8 cellular contexts compared by ENCODE assay signal in genomic region chr1:43366601-43367025, GRCh38. TPM values are rescaled to one million over a fixed set of nuclear protein-coding genes. Genes with fewer than 3 reads are reported as not detected.
DNase-seq lines count a peak whose midpoint lies in the region; ATAC-seq and TF ChIP-seq lines count a peak whose summit lies in the region.

No MANE protein-coding gene starts in this region.

- TF ChIP-seq POLR2A in IMR-90 (IDR thresholded peaks at IDR 0.05; ENCODE audit: low read depth, low read length): no peak

- peaks cover 24% of the 10 kb centered on the region for H3K36me3 Mint-ChIP-seq in chondrocyte (ENCODE audit: low read depth)

- H3K4ac ChIP-seq in IMR-90 (ENCODE audit: low read depth, low read length): peak overlapping the region; percentile 99

- peak overlapping the region; percentile 97 for H3K23ac ChIP-seq in IMR-90 (ENCODE audit: low read depth, low read length)

- intact Hi-C loops in IMR-90 (cut with micrococcal nuclease): no loop called here
- intact Hi-C loops in mucosa of descending colon (cut with DNase I, micrococcal nuclease): no loop called here

- no peaks in the 10 kb centered on the region for H3K9me3 Mint-ChIP-seq in chondrocyte (ENCODE audit: low read depth)

- peak overlapping the region; percentile 87 for H3K4me2 ChIP-seq in IMR-90 (ENCODE audit: low read depth, low read length)

- no peaks in the 10 kb centered on the region for H3K27me3 ChIP-seq in IMR-90 (ENCODE audit: control insufficient read depth, insufficient read depth, low read length)

- H2BK15ac ChIP-seq in IMR-90 (ENCODE audit: low read depth, low read length): no peak overlapping the region

- CTCF ChIA-PET in AG04449 (lab: Yijun Ruan, JAX) (no interaction called here), IMR-90 (lab: Yijun Ruan, JAX) (no interaction called here)

- dilution Hi-C loops in IMR-90 (cut with HindIII; ENCODE audit: low sequenced_read_pairs, unreplicated experiment): no loop called here

- POLR2A ChIA-PET in AG04449 (lab: Yijun Ruan, JAX) (interaction anchor here (2.5 kb wide), 1 partner anchor 8 kb away, joined by 18 read pairs; the partner anchor contains the start of gene CDC20), IMR-90 (lab: Charles Lee; ENCODE audit: unreplicated experiment) (no interaction called here)

- H3K27ac Mint-ChIP-seq in chondrocyte (ENCODE audit: unreplicated experiment): peak overlapping the region; percentile 83

- H2BK120ac ChIP-seq in IMR-90 (ENCODE audit: low read depth, low read length): 0 out of 2 replicates have a peak overlapping the region, but pooled peaks have one; percentile 68

- no peak overlapping the region for H3K18ac ChIP-seq in IMR-90 (ENCODE audit: low read depth, low read length)

- H3K4me3 Mint-ChIP-seq in chondrocyte (ENCODE audit: unreplicated experiment): peak overlapping the region; percentile 88

- ATAC-seq in IMR-90 (ENCODE audit: low read depth) (no peak), mucosa of descending colon (peak; percentile 8), HG02840 (IDR thresholded peaks at IDR 0.05; ENCODE audit: low FRiP score, unreplicated experiment) (no peak), GM19463 (IDR thresholded peaks at IDR 0.05; ENCODE audit: unreplicated experiment) (no peak)

- peak overlapping the region; percentile 93 for H4K91ac ChIP-seq in IMR-90 (ENCODE audit: insufficient read depth, low read depth, low read length)

- peaks cover 10% of the 10 kb centered on the region; the same call in 1 of the 2 replicates for H3K9me1 ChIP-seq in IMR-90 (ENCODE audit: insufficient read depth, low read length)

- H3K36me3 ChIP-seq in IMR-90 (ENCODE audit: control insufficient read depth, insufficient read depth, low read length) (peaks cover 36% of the 10 kb centered on the region), mucosa of descending colon (ENCODE audit: low read depth) (no peaks in the 10 kb centered on the region)

- H3K4me1 ChIP-seq in IMR-90 (ENCODE audit: control insufficient read depth, insufficient read depth, low read length) (peaks cover 13% of the 10 kb centered on the region), mucosa of descending colon (ENCODE audit: low read depth) (peaks cover 37% of the 10 kb centered on the region)

- H3K56ac ChIP-seq in IMR-90 (ENCODE audit: extremely low read depth, insufficient read depth, low read length): peak overlapping the region; percentile 99; the same call in 1 of the 2 replicates

- H4K8ac ChIP-seq in IMR-90 (ENCODE audit: low read depth in 2 of 2, low read length in 2 of 2): peak overlapping the region; percentile 90 to 97

- no peaks in the 10 kb centered on the region for H3K27me3 Mint-ChIP-seq in chondrocyte (ENCODE audit: low read depth)

- peaks cover 24 to 74% of the 10 kb centered on the region in 2 experiments for H3K79me1 ChIP-seq in IMR-90 (ENCODE audit: low read depth in 1 of 2, low read length in 2 of 2)

- H4K20me1 ChIP-seq in IMR-90 (ENCODE audit: insufficient read depth, low read length): peaks cover 23% of the 10 kb centered on the region

- peak overlapping the region; percentile 99 for H2AK5ac ChIP-seq in IMR-90 (ENCODE audit: low read depth, low read length)

- in situ Hi-C loops in IMR-90 (cut with MboI; ENCODE audit: low sequenced_read_pairs): no loop called here

- no TSS peak for BruUV-seq in IMR-90 (replicated peaks; lab: Mats Ljungman, UMichigan)

- peak overlapping the region; percentile 99 for H3K14ac ChIP-seq in IMR-90 (replicated peaks; ENCODE audit: low read depth, low read length)

- DNase-seq in AG04449 (ENCODE audit: low read depth, low spot score): no peak
- no peak for DNase-seq in IMR-90
- DNase-seq in chondrocyte (ENCODE audit: low spot score): no peak
- no peak for DNase-seq in mucosa of descending colon
- DNase-seq in activated CD4-positive, CD25-positive, alpha-beta regulatory T cell treated with anti-CD3 and anti-CD28 coated beads, Interleukin-2, amount 50 U/mL, for 72 hours: no peak
- DNase-seq in NCI-H187 (lab: John Stamatoyannopoulos, UW): no peak

- H3K4me3 ChIP-seq in AG04449 (ENCODE audit: low read depth, low read length) (peak overlapping the region; percentile 74), IMR-90 (ENCODE audit: insufficient read depth, low read depth, low read length) (peak overlapping the region; percentile 80), mucosa of descending colon (no peak overlapping the region)

- no peak for TF ChIP-seq CTCF in AG04449 (IDR thresholded peaks at IDR 0.05; ENCODE audit: insufficient read depth, low read length, missing control alignments)
- TF ChIP-seq CTCF in IMR-90 (conservative IDR thresholded peaks at IDR 0.05; ENCODE audit: low read depth, low read length): no peak
- no peak for TF ChIP-seq CTCF in chondrocyte (IDR thresholded peaks at IDR 0.05)
- TF ChIP-seq CTCF in mucosa of descending colon (IDR thresholded peaks at IDR 0.05): no peak

- H2AK9ac ChIP-seq in IMR-90 (replicated peaks; ENCODE audit: low read depth, low read length, poor library complexity): peak overlapping the region; percentile 100

- H2BK20ac ChIP-seq in IMR-90 (ENCODE audit: low read depth, low read length): no peak overlapping the region

- H4K5ac ChIP-seq in IMR-90 (ENCODE audit: low read depth, low read length): peak overlapping the region; percentile 31

- peak overlapping the region; percentile 93 for H3K27ac ChIP-seq in IMR-90 (ENCODE audit: insufficient read depth, low read length)

- H3K4me1 Mint-ChIP-seq in chondrocyte (ENCODE audit: low read depth): peaks cover 44% of the 10 kb centered on the region

- H2AFZ ChIP-seq in IMR-90 (replicated peaks; ENCODE audit: low read length, poor library complexity): peak overlapping the region; percentile 98

- WGBS in IMR-90 (ENCODE audit: extremely low coverage in 2 of 2, insufficient read length in 1 of 2), 2 experiments: no CpG with 5 or more reads among the region's 5 CpGs

- H3K9me3 ChIP-seq in IMR-90 (ENCODE audit: control insufficient read depth, insufficient read depth, low read length) (no peaks in the 10 kb centered on the region), mucosa of descending colon (no peaks in the 10 kb centered on the region)

- peak overlapping the region; percentile 90 for H3K9ac ChIP-seq in IMR-90 (ENCODE audit: low read depth, low read length)

- no peak for TF ChIP-seq RAD21 in IMR-90 (IDR thresholded peaks at IDR 0.05; ENCODE audit: low read length)

- peak overlapping the region; percentile 91 for H2BK5ac ChIP-seq in IMR-90 (ENCODE audit: low read depth, low read length, poor library complexity, severe bottlenecking)

TF ChIP-seq in IMR-90, 13 proteins besides CTCF, POLR2A, EP300 and RAD21 (continues in another document):
- TF ChIP-seq MXI1 (IDR thresholded peaks at IDR 0.05; ENCODE audit: borderline replicate concordance, low read depth, low read length) (no peak), MAZ (IDR thresholded peaks at IDR 0.05; ENCODE audit: borderline replicate concordance, low read depth, low read length) (no peak), SMC3 (IDR thresholded peaks at IDR 0.05; ENCODE audit: low read depth, low read length) (no peak), NFE2L2 (IDR thresholded peaks at IDR 0.05; ENCODE audit: low read depth, low read length) (no peak), USF2 (IDR thresholded peaks at IDR 0.05; ENCODE audit: low read depth, low read length) (no peak), MAFK (IDR thresholded peaks at IDR 0.05; ENCODE audit: low read depth, low read length) (no peak), CEBPB (IDR thresholded peaks at IDR 0.05; ENCODE audit: low read depth, low read length) (no peak)

RNA-seq across cellular contexts. Expression of gene ELOVL1, which starts 1.2 kb away (rescaled TPM):
- total RNA-seq in IMR-90 (2012; rRNA removed) (66.4 and 88.9 TPM in 2 replicates), chondrocyte (78.9 to 103 TPM (median 101 TPM) in 3 replicates), mucosa of descending colon (100 to 1,000 TPM in 2 of 3 donors, 10 to 100 TPM in 1; 80.0 to 171 (median 104) TPM)
- polyA plus RNA-seq in IMR-90 (2012; rRNA removed): 203 and 211 TPM in 2 replicates
- polyA plus RNA-seq in IMR-90 (2012; cell fraction: cytosol; rRNA removed): 94.1 and 171 TPM in 2 replicates
- polyA plus RNA-seq in IMR-90 (2012; cell fraction: nucleus; rRNA removed; ENCODE audit: low replicate concordance): 140 and 158 TPM in 2 replicates

RNA-seq across cellular contexts. Expression of gene CDC20, which starts 7.8 kb away (rescaled TPM):
- total RNA-seq in IMR-90 (2012; rRNA removed) (78.0 and 103 TPM in 2 replicates), chondrocyte (14.4 to 16.9 TPM (median 14.5 TPM) in 3 replicates), mucosa of descending colon (10 to 100 TPM in 1 of 3 donors, 1 to 10 TPM in 2; 5.8 to 44.0 (median 8.5) TPM)
- polyA plus RNA-seq in IMR-90 (2012; rRNA removed): 107 and 115 TPM in 2 replicates
- polyA plus RNA-seq in IMR-90 (2012; cell fraction: cytosol; rRNA removed): 75.5 and 90.0 TPM in 2 replicates
- 26.3 and 75.6 TPM in 2 replicates for polyA plus RNA-seq in IMR-90 (2012; cell fraction: nucleus; rRNA removed; ENCODE audit: low replicate concordance)

RNA-seq across cellular contexts. Expression of gene MED8, which starts 23.0 kb away (rescaled TPM):
- total RNA-seq in IMR-90 (2012; rRNA removed) (114 and 120 TPM in 2 replicates), chondrocyte (48.3 to 48.6 TPM (median 48.4 TPM) in 3 replicates), mucosa of descending colon (10 to 100 TPM; 35.8 to 39.6 (median 38.3) TPM)
- polyA plus RNA-seq in IMR-90 (2012; rRNA removed): 53.7 and 61.1 TPM in 2 replicates
- 35.0 and 38.5 TPM in 2 replicates for polyA plus RNA-seq in IMR-90 (2012; cell fraction: cytosol; rRNA removed)
- 37.4 and 89.5 TPM in 2 replicates for polyA plus RNA-seq in IMR-90 (2012; cell fraction: nucleus; rRNA removed; ENCODE audit: low replicate concordance)

RNA-seq across cellular contexts. Expression of gene SZT2, which starts 23.1 kb away (rescaled TPM):
- total RNA-seq in IMR-90 (2012; rRNA removed): 9.5 and 9.7 TPM in 2 replicates
- 14.3 and 15.7 TPM in 2 replicates for polyA plus RNA-seq in IMR-90 (2012; rRNA removed)
- 5.1 and 7.2 TPM in 2 replicates for polyA plus RNA-seq in IMR-90 (2012; cell fraction: cytosol; rRNA removed)
- 42.3 and 80.6 TPM in 2 replicates for polyA plus RNA-seq in IMR-90 (2012; cell fraction: nucleus; rRNA removed; ENCODE audit: low replicate concordance)
- total RNA-seq in chondrocyte: 29.3 to 64.0 TPM (median 33.6 TPM) in 3 replicates
- total RNA-seq in mucosa of descending colon: 10 to 100 TPM; 61.7 to 93.6 (median 75.4) TPM

RNA-seq across cellular contexts. Expression of gene MPL, which starts 29.0 kb away (rescaled TPM):
- total RNA-seq in IMR-90 (2012; rRNA removed) (not detected in 2 replicates), chondrocyte (not detected in 3 replicates), mucosa of descending colon (1 to 10 TPM in 1 of 3 donors, under 1 TPM in 1, not detected in 1; 0.81 to 1.0 TPM)
- 0.12 TPM in 1 of 2 replicates, not detected in the other for polyA plus RNA-seq in IMR-90 (2012; rRNA removed)
- polyA plus RNA-seq in IMR-90 (2012; cell fraction: cytosol; rRNA removed): 0.02 TPM in 1 of 2 replicates, not detected in the other
- polyA plus RNA-seq in IMR-90 (2012; cell fraction: nucleus; rRNA removed; ENCODE audit: low replicate concordance): not detected in 2 replicates
